ENCODE assay signal across 8 cellular contexts in the genomic region with DNA sequence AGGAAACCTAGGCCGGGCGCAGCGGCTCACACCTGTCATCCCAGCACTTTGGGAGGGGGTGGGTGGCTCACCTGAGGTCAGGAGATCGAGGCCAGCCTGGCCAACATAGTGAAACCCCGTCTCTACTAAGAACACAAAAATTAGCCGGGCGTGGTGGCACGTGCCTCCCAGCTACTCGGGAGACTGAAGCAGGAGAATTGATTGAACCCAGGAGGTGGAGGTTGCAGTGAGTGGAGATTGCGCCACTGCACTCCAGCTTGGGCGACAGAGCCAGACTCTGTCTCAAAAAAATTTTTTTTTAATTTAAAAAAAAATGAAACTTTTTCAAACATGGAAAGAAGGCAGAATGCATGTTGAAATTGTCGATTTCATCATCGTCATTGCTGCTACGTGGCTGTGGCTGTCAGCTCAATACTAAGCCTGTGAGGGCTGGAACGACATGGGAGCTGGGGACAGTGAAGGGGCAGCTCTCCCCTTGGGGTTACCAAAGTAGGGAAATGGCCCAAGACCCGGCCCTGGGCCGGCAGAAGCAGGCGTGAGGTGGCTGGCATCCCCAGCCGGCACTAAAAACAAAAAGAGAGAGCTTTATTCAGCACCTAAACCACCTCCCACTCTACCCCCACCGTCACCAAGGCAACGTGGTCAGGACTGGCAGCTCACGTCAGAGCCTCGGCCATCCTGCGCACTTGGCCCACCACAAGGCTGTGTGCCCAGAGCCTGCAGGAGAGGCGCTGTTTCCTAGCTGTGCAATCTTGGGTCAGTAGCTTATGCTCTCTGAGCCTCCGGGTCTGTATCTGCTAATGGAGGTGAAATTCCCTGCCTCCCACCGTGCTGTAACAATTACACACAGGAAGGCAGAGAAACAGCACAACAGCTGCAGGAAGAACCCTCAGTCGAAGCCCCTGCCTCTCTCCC. TPM values are rescaled to one million over a fixed set of nuclear protein-coding genes. Genes with fewer than 3 reads are reported as not detected.
DNase-seq lines count a peak whose midpoint lies in the region; ATAC-seq lines count a peak whose summit lies in the region.
"Had no signal": no experiment of that assay in that cellular context is flagged by ENCODE, and none has a peak within 500 bp of the region (broad histone marks: within the 10 kb centered on the region; RNA-seq: fewer than 3 reads in every experiment).

No MANE protein-coding gene starts in this region.

- H3K9me3 Mint-ChIP-seq in activated naive CD8-positive, alpha-beta T cell treated with anti-CD3 and anti-CD28 coated beads, Interleukin-2, amount 10 ng/mL, durations not matched to agents 7 days and 5 days: no peaks in the 10 kb centered on the region

- POLR2A ChIA-PET in activated naive CD8-positive, alpha-beta T cell treated with anti-CD3 and anti-CD28 coated beads, Interleukin-2, amount 10 ng/mL, durations not matched to agents 7 days and 5 days (lab: Charles Lee): no interaction called here

- peaks cover 4% of the 10 kb centered on the region for H3K4me1 Mint-ChIP-seq in activated naive CD8-positive, alpha-beta T cell treated with anti-CD3 and anti-CD28 coated beads, Interleukin-2, amount 10 ng/mL, durations not matched to agents 7 days and 5 days

- H3K36me3 Mint-ChIP-seq in activated naive CD8-positive, alpha-beta T cell treated with anti-CD3 and anti-CD28 coated beads, Interleukin-2, amount 10 ng/mL, durations not matched to agents 7 days and 5 days: peaks cover 3% of the 10 kb centered on the region

- H3K4me3 Mint-ChIP-seq in activated naive CD8-positive, alpha-beta T cell treated with anti-CD3 and anti-CD28 coated beads, Interleukin-2, amount 10 ng/mL, durations not matched to agents 7 days and 5 days: no peak overlapping the region

- H3K27me3 Mint-ChIP-seq in activated naive CD8-positive, alpha-beta T cell treated with anti-CD3 and anti-CD28 coated beads, Interleukin-2, amount 10 ng/mL, durations not matched to agents 7 days and 5 days: no peaks in the 10 kb centered on the region

- peak; percentile 71 for ATAC-seq in activated naive CD8-positive, alpha-beta T cell treated with anti-CD3 and anti-CD28 coated beads, Interleukin-2, amount 10 ng/mL, durations not matched to agents 7 days and 5 days (ENCODE audit: low read depth)
- ATAC-seq in stimulated activated naive CD8-positive, alpha-beta T cell treated with anti-CD3 and anti-CD28 coated beads, Interleukin-15, Interleukin-2, amounts not matched to agents 100 U/mL and 50 U/mL, for 24 hours: peak; percentile 82
- ATAC-seq in HG03135 (IDR thresholded peaks at IDR 0.05; ENCODE audit: unreplicated experiment) (no peak), HG02610 (IDR thresholded peaks at IDR 0.05; ENCODE audit: unreplicated experiment) (no peak)

- peak; percentile 46 for DNase-seq in NCI-H69 (lab: John Stamatoyannopoulos, UW)
- DNase-seq in activated naive CD8-positive, alpha-beta T cell treated with anti-CD3 and anti-CD28 coated beads, Interleukin-2, amount 10 ng/mL, durations not matched to agents 7 days and 5 days: no peak
- peak; percentile 14 for DNase-seq in kidney tubule cell (ENCODE audit: low spot score)
- peak; percentile 48 for DNase-seq in stimulated activated naive CD8-positive, alpha-beta T cell treated with anti-CD3 and anti-CD28 coated beads, Interleukin-15, Interleukin-2, amounts not matched to agents 100 U/mL and 50 U/mL, for 24 hours
- no peak for DNase-seq in dedifferentiated amniotic fluid mesenchymal stem cell (ENCODE audit: extremely low spot score)
- DNase-seq: glutamatergic neuron had no signal

- H3K27ac Mint-ChIP-seq in activated naive CD8-positive, alpha-beta T cell treated with anti-CD3 and anti-CD28 coated beads, Interleukin-2, amount 10 ng/mL, durations not matched to agents 7 days and 5 days: no peak overlapping the region

RNA-seq across cellular contexts. Expression of a gene that starts 30.8 kb away (rescaled TPM):
- 1 to 10 TPM; 2.7 to 4.9 TPM for total RNA-seq in activated naive CD8-positive, alpha-beta T cell treated with anti-CD3 and anti-CD28 coated beads, Interleukin-2, amount 10 ng/mL, durations not matched to agents 7 days and 5 days

Comparison
In these comparisons a context has a peak if more than half of its experiments do, and no peak if none do; other contexts are left out.
1. DNase-seq: peak in NCI-H69 (single experiment), kidney tubule cell (single experiment) and stimulated activated naive CD8-positive, alpha-beta T cell treated with anti-CD3 and anti-CD28 coated beads, Interleukin-15, Interleukin-2, amounts not matched to agents 100 U/mL and 50 U/mL, for 24 hours (single experiment); none in activated naive CD8-positive, alpha-beta T cell treated with anti-CD3 and anti-CD28 coated beads, Interleukin-2, amount 10 ng/mL, durations not matched to agents 7 days and 5 days (single experiment) and dedifferentiated amniotic fluid mesenchymal stem cell (single experiment).
2. ATAC-seq: peak in activated naive CD8-positive, alpha-beta T cell treated with anti-CD3 and anti-CD28 coated beads, Interleukin-2, amount 10 ng/mL, durations not matched to agents 7 days and 5 days (single experiment) and stimulated activated naive CD8-positive, alpha-beta T cell treated with anti-CD3 and anti-CD28 coated beads, Interleukin-15, Interleukin-2, amounts not matched to agents 100 U/mL and 50 U/mL, for 24 hours (single experiment); none in HG03135 (single experiment) and HG02610 (single experiment).